Comparison of ENCODE assay signal across 17 cellular contexts in the genomic region with DNA sequence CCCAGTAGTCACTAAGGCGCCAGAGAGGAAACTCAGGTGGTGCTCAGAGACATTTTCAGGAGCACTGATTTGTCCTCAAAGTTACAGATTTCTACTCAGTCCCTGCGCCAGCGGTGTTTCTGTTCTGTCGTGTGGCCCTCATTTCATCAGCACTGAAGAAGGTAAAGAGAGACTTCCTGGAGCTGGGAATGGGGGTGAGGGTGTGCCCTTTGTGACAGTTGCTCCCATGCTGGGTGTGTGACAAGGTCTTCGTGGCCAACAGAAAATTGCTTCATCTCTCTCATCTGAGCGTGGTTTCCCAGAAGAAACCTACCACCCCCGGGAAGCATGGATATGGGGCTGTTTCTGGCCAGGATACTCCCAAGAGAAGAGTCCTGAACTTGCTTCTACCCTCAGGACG. TPM values are rescaled to one million over a fixed set of nuclear protein-coding genes. Genes with fewer than 3 reads are reported as not detected.
A peak's percentile ranks its signal among the peaks of the same experiment; 100 is the strongest.
DNase-seq lines count a peak whose midpoint lies in the region; ATAC-seq, FAIRE-seq and TF ChIP-seq lines count a peak whose summit lies in the region.
"Had no signal": no experiment of that assay in that cellular context is flagged by ENCODE, and none has a peak within 500 bp of the region (broad histone marks: within the 10 kb centered on the region; RNA-seq: fewer than 3 reads in every experiment).

No MANE protein-coding gene starts in this region.

- no peak for FAIRE-seq in frontal cortex (lab: Jason Lieb, UNC)

- in situ Hi-C loops in GM13977 (cut with MboI; ENCODE audit: low pct_unique_long_range_greater_than_20kb, low sequenced_read_pairs, unreplicated experiment), result no loop called here

- peaks cover 8% of the 10 kb centered on the region for H3K36me3 Mint-ChIP-seq in activated CD8-positive, alpha-beta T cell treated with anti-CD3 and anti-CD28 coated beads, Interleukin-2, amount 10 ng/mL, durations not matched to agents 7 days and 5 days (ENCODE audit: low read depth)
- H3K36me3 Mint-ChIP-seq: natural killer cell had no signal

- POLR2A ChIA-PET in activated CD8-positive, alpha-beta T cell treated with anti-CD3 and anti-CD28 coated beads, Interleukin-2, amount 10 ng/mL, durations not matched to agents 7 days and 5 days (lab: Charles Lee), result no interaction called here

- peaks cover 22% of the 10 kb centered on the region for H3K4me1 Mint-ChIP-seq in activated CD8-positive, alpha-beta T cell treated with anti-CD3 and anti-CD28 coated beads, Interleukin-2, amount 10 ng/mL, durations not matched to agents 7 days and 5 days (ENCODE audit: low read depth)

- intact Hi-C loops in tibial artery (cut with DNase I; ENCODE audit: low total_unique reads), result no loop called here

- CTCF ChIA-PET in activated CD8-positive, alpha-beta T cell treated with anti-CD3 and anti-CD28 coated beads, Interleukin-2, amount 10 ng/mL, durations not matched to agents 7 days and 5 days (lab: Charles Lee), result interaction anchor here (0.9 to 1.8 kb wide), 5 partner anchors 33 to 220 kb away, joined by 3 to 6 read pairs (median 3); a partner anchor contains a TSS

- H3K27me3 ChIP-seq in NT2/D1 (ENCODE audit: insufficient read depth, insufficient read length) (peaks cover 50% of the 10 kb centered on the region), mucosa of rectum (ENCODE audit: control insufficient read depth in 2 of 2, insufficient read depth in 2 of 2, low read length in 2 of 2) (no peaks in the 10 kb centered on the region), tibial artery (no peaks in the 10 kb centered on the region)

- H3K36me3 ChIP-seq in NT2/D1 (ENCODE audit: insufficient read depth, insufficient read length, low read length) (no peaks in the 10 kb centered on the region), mucosa of rectum (ENCODE audit: control insufficient read depth in 2 of 2, insufficient read depth in 2 of 2, low read length in 2 of 2) (peaks cover 0 to 3% of the 10 kb centered on the region in 2 donors), tibial artery (peaks cover 0 to 6% (median 0%) of the 10 kb centered on the region in 3 donors)
- H3K36me3 ChIP-seq: MG63 had no signal

- H3K9me3 ChIP-seq in NT2/D1 (ENCODE audit: insufficient read depth, low read length) (no peaks in the 10 kb centered on the region), mucosa of rectum (ENCODE audit: control insufficient read depth in 2 of 2, low read length in 2 of 2) (no peaks in the 10 kb centered on the region), tibial artery (no peaks in the 10 kb centered on the region)
- H3K9me3 ChIP-seq: MG63 had no signal

- no peak overlapping the region for H3K4me3 ChIP-seq in NT2/D1 (ENCODE audit: insufficient read length, low read depth)
- H3K4me3 ChIP-seq in mucosa of rectum (ENCODE audit: low read length in 2 of 2), result peak overlapping the region in 1 of 2 donors; percentile 74
- H3K4me3 ChIP-seq in tibial artery, result no peak overlapping the region
- H3K4me3 ChIP-seq: MG63, SJSA1 had no signal

- no peak for ATAC-seq in activated CD8-positive, alpha-beta T cell treated with anti-CD3 and anti-CD28 coated beads, Interleukin-2, amount 10 ng/mL, durations not matched to agents 7 days and 5 days
- ATAC-seq: activated CD8-positive, alpha-beta memory T cell treated with anti-CD3 and anti-CD28 coated beads, Interleukin-2, amount 10 ng/mL, durations not matched to agents 7 days and 5 days; natural killer cell had no signal

- no peaks in the 10 kb centered on the region for H3K9me3 Mint-ChIP-seq in activated CD8-positive, alpha-beta T cell treated with anti-CD3 and anti-CD28 coated beads, Interleukin-2, amount 10 ng/mL, durations not matched to agents 7 days and 5 days (ENCODE audit: insufficient read depth)
- H3K9me3 Mint-ChIP-seq: natural killer cell had no signal

- TF ChIP-seq CTCF in tibial artery (IDR thresholded peaks at IDR 0.05), result no peak
- no peak for TF ChIP-seq CTCF in GM13977 (IDR thresholded peaks at IDR 0.05; ENCODE audit: extremely low read depth, insufficient read depth, missing control alignments)

- H3K9ac ChIP-seq in NT2/D1 (ENCODE audit: insufficient read length, low read depth) (peak overlapping the region; percentile 13), mucosa of rectum (ENCODE audit: low read depth in 1 of 2, low read length in 2 of 2) (peak overlapping the region in 1 of 2 donors; percentile 49)

- H3K27me3 Mint-ChIP-seq in activated CD8-positive, alpha-beta T cell treated with anti-CD3 and anti-CD28 coated beads, Interleukin-2, amount 10 ng/mL, durations not matched to agents 7 days and 5 days (ENCODE audit: low read depth), result peaks cover 29% of the 10 kb centered on the region

- no peak overlapping the region for H3K4me3 Mint-ChIP-seq in activated CD8-positive, alpha-beta T cell treated with anti-CD3 and anti-CD28 coated beads, Interleukin-2, amount 10 ng/mL, durations not matched to agents 7 days and 5 days

- DNase-seq in NT2/D1 (ENCODE audit: low read depth, low spot score), result no peak
- DNase-seq in epithelial cell of prostate (ENCODE audit: low read depth, low spot score), result no peak
- DNase-seq in tibial artery, result no peak
- DNase-seq in amniotic stem cell (lab: John Stamatoyannopoulos, UW), result no peak
- no peak for DNase-seq in activated CD8-positive, alpha-beta T cell treated with anti-CD3 and anti-CD28 coated beads, Interleukin-2, amount 10 ng/mL, durations not matched to agents 7 days and 5 days
- no peak for DNase-seq in GM13977 (ENCODE audit: low spot score)
- DNase-seq in frontal cortex (ENCODE audit: low spot score in 2 of 2), result no peak
- DNase-seq: activated CD4-positive, CD25-positive, alpha-beta regulatory T cell treated with anti-CD3 and anti-CD28 coated beads, Interleukin-2, amount 50 U/mL, for 72 hours; activated CD8-positive, alpha-beta memory T cell treated with anti-CD3 and anti-CD28 coated beads, Interleukin-2, amount 10 ng/mL, durations not matched to agents 7 days and 5 days; AML-193; foreskin fibroblast; GF-D8; MG63; natural killer cell; NCI-H1930 had no signal

- peaks cover 15% of the 10 kb centered on the region for H3K4me1 ChIP-seq in NT2/D1 (ENCODE audit: insufficient read depth, insufficient read length)
- peaks cover 26 to 32% of the 10 kb centered on the region in 2 donors for H3K4me1 ChIP-seq in mucosa of rectum (ENCODE audit: control insufficient read depth in 2 of 2, insufficient read depth in 2 of 2, low read length in 2 of 2)
- H3K4me1 ChIP-seq in tibial artery, result peaks cover 0 to 37% (median 25%) of the 10 kb centered on the region in 4 donors

- H3K27ac ChIP-seq in epithelial cell of prostate, result peak overlapping the region; percentile 1
- peak overlapping the region; percentile 95 to 96 for H3K27ac ChIP-seq in mucosa of rectum (ENCODE audit: low read depth in 2 of 2, low read length in 2 of 2)
- H3K27ac ChIP-seq in tibial artery, result peak overlapping the region; percentile 98 to 99
- H3K27ac ChIP-seq: SJSA1 had no signal

- no peak overlapping the region for H3K27ac Mint-ChIP-seq in activated CD8-positive, alpha-beta T cell treated with anti-CD3 and anti-CD28 coated beads, Interleukin-2, amount 10 ng/mL, durations not matched to agents 7 days and 5 days
- H3K27ac Mint-ChIP-seq: activated CD8-positive, alpha-beta memory T cell treated with anti-CD3 and anti-CD28 coated beads, Interleukin-2, amount 10 ng/mL, durations not matched to agents 7 days and 5 days had no signal

RNA-seq across cellular contexts. Expression of a gene that starts 2.0 kb away (rescaled TPM):
- 10 to 100 TPM; 17.9 to 18.1 TPM for total RNA-seq in activated CD8-positive, alpha-beta T cell treated with anti-CD3 and anti-CD28 coated beads, Interleukin-2, amount 10 ng/mL, durations not matched to agents 7 days and 5 days
- 4.9 TPM for total RNA-seq in frontal cortex

Comparison
In these comparisons a context has a peak if more than half of its experiments do, and no peak if none do; other contexts are left out.
1. H3K27ac ChIP-seq: peak in every context shown above with its lines; median percentile 98 in tibial artery; 96 in mucosa of rectum; 1 in epithelial cell of prostate.